In the genomic region with DNA sequence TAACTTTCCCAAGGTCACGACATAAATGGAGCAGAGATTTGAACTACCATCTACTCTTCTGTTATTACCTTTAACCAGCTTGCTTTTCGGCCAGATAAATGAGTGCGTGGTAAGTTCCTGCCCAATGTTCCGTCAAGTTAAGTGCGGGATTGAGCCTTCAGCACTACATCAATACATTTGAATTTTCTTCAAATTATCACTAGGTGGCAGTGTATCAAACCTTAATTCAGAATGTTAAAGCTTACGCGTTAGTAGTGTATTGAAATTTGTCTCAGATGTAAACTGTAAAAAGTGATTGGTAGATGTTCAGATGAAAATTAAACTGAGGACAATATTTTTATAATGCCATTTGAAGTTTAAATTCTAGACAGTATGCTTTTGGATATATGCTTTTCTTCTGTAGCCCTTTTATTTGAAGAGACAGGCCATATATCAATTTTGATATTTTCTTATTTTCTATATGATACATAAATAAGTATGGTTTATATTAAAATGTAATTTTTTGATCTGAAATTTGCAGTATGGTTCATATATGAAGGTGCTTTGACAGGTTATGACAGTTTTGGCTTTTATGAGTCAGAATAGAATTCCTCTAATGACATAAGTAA, we compare ENCODE assay signal across 9 cellular contexts.
DNase-seq lines count a peak whose midpoint lies in the region; ATAC-seq, FAIRE-seq and TF ChIP-seq lines count a peak whose summit lies in the region.
"Had no signal": no experiment of that assay in that cellular context is flagged by ENCODE, and none has a peak within 500 bp of the region (broad histone marks: within the 10 kb centered on the region; RNA-seq: fewer than 3 reads in every experiment).

No MANE protein-coding gene starts in this region.

- intact Hi-C loops in activated B cell treated with CpG ODN at 0.5 μM for 24 hours (cut with micrococcal nuclease) (loop anchor here (1.0 kb wide), 2 partner anchors 956 to 961 kb away; no protein-coding TSS in a partner anchor), sciatic nerve (cut with DNase I) (no loop called here)

- TF ChIP-seq CTCF in activated B cell treated with CpG ODN at 0.5 μM for 24 hours (IDR thresholded peaks at IDR 0.05) (no peak), suprapubic skin (IDR thresholded peaks at IDR 0.05) (peak in 1 of 2 donors; percentile 33)

- no CpG with 5 or more reads among the region's 7 CpGs for WGBS in iPS DF 6.9 (ENCODE audit: insufficient coverage, insufficient read length)
- WGBS in suprapubic skin: 5% methylated on average over 7 of the region's 7 CpGs

- H3K9me3 ChIP-seq in iPS DF 6.9 (ENCODE audit: control insufficient read depth, insufficient read depth, low read length) (no peaks in the 10 kb centered on the region), suprapubic skin (no peaks in the 10 kb centered on the region)

- no peak overlapping the region for H3K27ac ChIP-seq in iPS DF 6.9 (ENCODE audit: low read length)
- no peak overlapping the region for H3K27ac ChIP-seq in suprapubic skin
- H3K27ac ChIP-seq: skin epidermis had no signal

- H3K4me3 Mint-ChIP-seq in activated B cell treated with CpG ODN at 0.5 μM for 24 hours: no peak overlapping the region

- no peaks in the 10 kb centered on the region for H3K36me3 Mint-ChIP-seq in activated B cell treated with CpG ODN at 0.5 μM for 24 hours (ENCODE audit: low read depth)

- H3K27me3 Mint-ChIP-seq in activated B cell treated with CpG ODN at 0.5 μM for 24 hours: no peaks in the 10 kb centered on the region

- CTCF ChIA-PET in activated B cell treated with CpG ODN at 0.5 μM for 24 hours (lab: Charles Lee): interaction anchor here (0.7 to 1.6 kb wide), 6 partner anchors 10 to 961 kb away, joined by 3 to 9 read pairs (median 4); no protein-coding TSS in a partner anchor

- TF ChIP-seq POLR2A in H54 (IDR thresholded peaks at IDR 0.05; ENCODE audit: low read depth, low read length) (no peak), suprapubic skin (IDR thresholded peaks at IDR 0.05) (no peak)

- H3K4me3 ChIP-seq in iPS DF 6.9 (ENCODE audit: low read length) (no peak overlapping the region), suprapubic skin (no peak overlapping the region)
- H3K4me3 ChIP-seq: skin epidermis had no signal

- no peaks in the 10 kb centered on the region for H3K36me3 ChIP-seq in iPS DF 6.9 (ENCODE audit: control insufficient read depth, insufficient read depth, low read length)
- no peaks in the 10 kb centered on the region for H3K36me3 ChIP-seq in suprapubic skin

- POLR2A ChIA-PET in activated B cell treated with CpG ODN at 0.5 μM for 24 hours (lab: Charles Lee): no interaction called here

- peak; percentile 40 for ATAC-seq in activated B cell treated with CpG ODN at 0.5 μM for 24 hours (ENCODE audit: low read depth)
- ATAC-seq in sciatic nerve: no peak

- H3K4me1 ChIP-seq in iPS DF 6.9 (ENCODE audit: control insufficient read depth, insufficient read depth, low read length): no peaks in the 10 kb centered on the region
- H3K4me1 ChIP-seq in suprapubic skin: no peaks in the 10 kb centered on the region

- H3K27ac Mint-ChIP-seq in activated B cell treated with CpG ODN at 0.5 μM for 24 hours: no peak overlapping the region

- H3K9me3 Mint-ChIP-seq in activated B cell treated with CpG ODN at 0.5 μM for 24 hours: no peaks in the 10 kb centered on the region

- FAIRE-seq in H54 (lab: Jason Lieb, UNC) (peak; percentile 58), urothelium cell line (lab: Jason Lieb, UNC) (peak; percentile 100)

- TF ChIP-seq EP300 in suprapubic skin (IDR thresholded peaks at IDR 0.05): no peak

- no peaks in the 10 kb centered on the region for H3K27me3 ChIP-seq in iPS DF 6.9 (ENCODE audit: control insufficient read depth, insufficient read depth, low read length)
- no peaks in the 10 kb centered on the region for H3K27me3 ChIP-seq in suprapubic skin

- peak; percentile 6 for DNase-seq in EL
- DNase-seq in H54 (ENCODE audit: insufficient read length, low spot score): peak; percentile 4
- peak; percentile 11 for DNase-seq in NCI-H1417 treated with DMSO at 0.1 percent for 48 hours (lab: John Stamatoyannopoulos, UW)
- DNase-seq in activated B cell treated with CpG ODN at 0.5 μM for 24 hours: no peak
- peak; percentile 13 for DNase-seq in iPS DF 6.9 (ENCODE audit: low read depth, low spot score)
- peak; percentile 68 for DNase-seq in urothelium cell line (ENCODE audit: low spot score)
- DNase-seq in sciatic nerve (ENCODE audit: low spot score): no peak
- no peak for DNase-seq in suprapubic skin (ENCODE audit: low spot score in 2 of 2)

- H3K4me1 Mint-ChIP-seq in activated B cell treated with CpG ODN at 0.5 μM for 24 hours: no peaks in the 10 kb centered on the region

Comparison
In these comparisons a context has a peak if more than half of its experiments do, and no peak if none do; other contexts are left out.
1. DNase-seq: peak in EL (single experiment), H54 (single experiment), NCI-H1417 treated with DMSO at 0.1 percent for 48 hours (single experiment), iPS DF 6.9 (single experiment) and urothelium cell line (single experiment); none in activated B cell treated with CpG ODN at 0.5 μM for 24 hours (single experiment), sciatic nerve (single experiment) and suprapubic skin (0 of 2).